11 cellular contexts compared by ENCODE assay signal in genomic region chr22:39384750-39385480, GRCh38. TPM values are rescaled to one million over a fixed set of nuclear protein-coding genes. Genes with fewer than 3 reads are reported as not detected.
DNase-seq lines count a peak whose midpoint lies in the region; ATAC-seq, FAIRE-seq and TF ChIP-seq lines count a peak whose summit lies in the region.
"Had no signal": no experiment of that assay in that cellular context is flagged by ENCODE, and none has a peak within 500 bp of the region (broad histone marks: within the 10 kb centered on the region; RNA-seq: fewer than 3 reads in every experiment).

No MANE protein-coding gene starts in this region.

- no peak for FAIRE-seq in urothelium cell line (lab: Jason Lieb, UNC)
- FAIRE-seq: colon had no signal

- no peak overlapping the region for H3K4me3 Mint-ChIP-seq in neural crest cell

- H3K4me1 Mint-ChIP-seq in neural crest cell: peaks cover 6% of the 10 kb centered on the region

- TF ChIP-seq CTCF in cardiac fibroblast (IDR thresholded peaks at IDR 0.05; ENCODE audit: low read depth, low read length): peak; percentile 25
- peak; percentile 47 for TF ChIP-seq CTCF in neural crest cell (conservative IDR thresholded peaks at IDR 0.05)

- peaks cover 3% of the 10 kb centered on the region for H3K36me3 Mint-ChIP-seq in neural crest cell (ENCODE audit: low read depth)

- ATAC-seq in GM18517 (IDR thresholded peaks at IDR 0.05; ENCODE audit: unreplicated experiment) (no peak), GM18861 (IDR thresholded peaks at IDR 0.05; ENCODE audit: unreplicated experiment) (no peak)
- ATAC-seq: lower lobe of right lung had no signal

- no peak overlapping the region for H3K4me3 ChIP-seq in cardiac fibroblast (replicated peaks in 1 of 2; ENCODE audit: low read depth in 2 of 2, low read length in 2 of 2)
- H3K4me3 ChIP-seq: lower lobe of right lung had no signal

- H3K9me3 Mint-ChIP-seq in neural crest cell: peaks cover 4% of the 10 kb centered on the region

- DNase-seq in Daoy (ENCODE audit: low read depth) (peak; percentile 30), Kasumi-1 (lab: John Stamatoyannopoulos, UW) (peak; percentile 13 to 17), cardiac fibroblast (ENCODE audit: low read depth in 2 of 2) (peak; percentile 28 to 38), neural crest cell (ENCODE audit: low read depth, low spot score) (peak; percentile 35), AG20443 (ENCODE audit: low spot score) (no peak), urothelium cell line (ENCODE audit: low spot score) (no peak)
- DNase-seq: lower lobe of right lung, NCI-H2081 treated with DMSO at 0.1 percent for 48 hours had no signal

- H3K27ac Mint-ChIP-seq in neural crest cell (ENCODE audit: unreplicated experiment): no peak overlapping the region

- peaks cover 25% of the 10 kb centered on the region for H3K27me3 Mint-ChIP-seq in neural crest cell (ENCODE audit: low read depth)

RNA-seq across cellular contexts. Expression of gene TAB1, which starts 14.7 kb away (rescaled TPM):
- 10.3 and 14.9 TPM in 2 replicates for total RNA-seq in Daoy (2014; rRNA removed; shearing (Covaris generic))
- 33.8 and 38.3 TPM in 2 replicates for total RNA-seq in neural crest cell

RNA-seq across cellular contexts. Expression of gene SYNGR1, which starts 35.1 kb away (rescaled TPM):
- 1.4 and 2.7 TPM in 2 replicates for total RNA-seq in Daoy (2014; rRNA removed; shearing (Covaris generic))
- 30.0 and 30.4 TPM in 2 replicates for total RNA-seq in neural crest cell

Comparison
In these comparisons a context has a peak if more than half of its experiments do, and no peak if none do; other contexts are left out.
1. DNase-seq: peak in Daoy (single experiment), Kasumi-1 (2 of 2), cardiac fibroblast (2 of 2) and neural crest cell (single experiment); none in AG20443 (single experiment) and urothelium cell line (single experiment).